19 cellular contexts compared by ENCODE assay signal in genomic region chr11:104410336-104410735, GRCh38.
"Had no signal": no experiment of that assay in that cellular context is flagged by ENCODE, and none has a peak within 500 bp of the region (broad histone marks: within the 10 kb centered on the region; RNA-seq: fewer than 3 reads in every experiment).

No MANE protein-coding gene starts in this region.

- H3K27me3 ChIP-seq: neutrophil, tibial nerve had no signal

- ATAC-seq: activated CD8-positive, alpha-beta memory T cell treated with anti-CD3 and anti-CD28 coated beads, Interleukin-2, amount 10 ng/mL, durations not matched to agents 7 days and 5 days; activated T-helper 17 cell treated with anti-CD3 and anti-CD28 coated beads, Interleukin-2, amount 50 U/mL, for 72 hours; naive thymus-derived CD8-positive, alpha-beta T cell; stimulated activated naive CD8-positive, alpha-beta T cell treated with anti-CD3 and anti-CD28 coated beads, Interleukin-15, Interleukin-2, amounts not matched to agents 100 U/mL and 50 U/mL, for 24 hours had no signal

- H3K36me3 ChIP-seq: neutrophil, tibial nerve had no signal

- DNase-seq: activated CD4-positive, alpha-beta memory T cell treated with anti-CD3 and anti-CD28 coated beads, Interleukin-2, amount 10 ng/mL, durations not matched to agents 7 days and 5 days; activated CD4-positive, alpha-beta T cell treated with anti-CD3 and anti-CD28 coated beads for 48 hours; activated CD4-positive, CD25-positive, alpha-beta regulatory T cell; activated CD8-positive, alpha-beta memory T cell treated with anti-CD3 and anti-CD28 coated beads, Interleukin-2, amount 10 ng/mL, durations not matched to agents 7 days and 5 days; activated naive CD4-positive, alpha-beta T cell; activated naive CD8-positive, alpha-beta T cell treated with anti-CD3 and anti-CD28 coated beads for 36 hours; activated T-cell treated with anti-CD3 and anti-CD28 coated beads, Interleukin-2, amount 50 U/mL, for 1 hour; amygdala; cerebellar nuclear complex; cortex of kidney; erythroblast; mesendoderm; naive thymus-derived CD8-positive, alpha-beta T cell; retina; stimulated activated CD4-positive, alpha-beta T cell treated with anti-CD3 and anti-CD28 coated beads, Interleukin-2, amount 100 ng/mL, for 24 hours; stimulated activated naive CD8-positive, alpha-beta T cell treated with anti-CD3 and anti-CD28 coated beads, Interleukin-15, Interleukin-2, amounts not matched to agents 100 U/mL and 50 U/mL, for 24 hours had no signal

- H3K27ac ChIP-seq: neutrophil, tibial nerve had no signal

- H3K4me3 ChIP-seq: tibial nerve had no signal

- H3K4me1 ChIP-seq: tibial nerve had no signal

- H3K9me3 ChIP-seq: neutrophil had no signal
